Comparison of ENCODE assay signal across 32 cellular contexts in the genomic region with DNA sequence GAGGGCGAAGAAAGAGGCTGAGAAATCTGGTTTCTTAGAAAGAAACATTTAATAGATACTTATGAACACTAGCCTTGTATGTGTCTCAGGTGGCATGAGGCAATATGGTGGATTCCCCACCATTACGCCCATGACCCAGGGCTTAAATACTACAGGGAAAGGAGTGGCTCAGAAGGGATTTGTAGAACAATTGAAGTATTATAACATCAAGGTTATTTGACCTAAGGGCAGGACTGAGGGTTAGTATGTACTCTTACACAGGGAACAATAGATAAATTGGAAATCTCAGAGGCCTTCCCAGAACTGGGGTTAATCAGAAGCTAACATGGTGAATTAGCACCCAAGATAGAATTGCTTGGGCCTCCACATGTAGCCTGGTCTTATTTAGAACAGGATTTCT.
"Had no signal": no experiment of that assay in that cellular context is flagged by ENCODE, and none has a peak within 500 bp of the region (broad histone marks: within the 10 kb centered on the region; RNA-seq: fewer than 3 reads in every experiment).

No MANE protein-coding gene starts in this region.

- H3K27ac ChIP-seq: ovary, parathyroid adenoma, prostate gland, skin epidermis, spleen, suprapubic skin, testis, tibial artery, transverse colon, upper lobe of right lung, uterus had no signal

- DNase-seq: naive B cell; naive thymus-derived CD8-positive, alpha-beta T cell; nephron progenitor cell; occipital lobe; ovary; posterior cingulate gyrus; right cardiac atrium; spleen; stimulated activated CD4-positive, alpha-beta T cell treated with anti-CD3 and anti-CD28 coated beads, Interleukin-12 subunit alpha, Interleukin-12 subunit beta, amount 100 ng/mL, for 4 hours; stimulated activated CD4-positive, alpha-beta T cell treated with anti-CD3 and anti-CD28 coated beads, Interleukin-1b, Interleukin-23, amount 100 ng/mL, for 48 hours; stimulated activated CD4-positive, alpha-beta T cell treated with anti-CD3 and anti-CD28 coated beads, Interleukin-4, amount 100 ng/mL, for 1 hour; stimulated activated CD4-positive, alpha-beta T cell treated with anti-CD3 and anti-CD28 coated beads, Interleukin-4, amount 100 ng/mL, for 4 hours; stimulated activated CD8-positive, alpha-beta memory T cell treated with anti-CD3 and anti-CD28 coated beads, Interleukin-4, amount 100 ng/mL, for 48 hours; stimulated activated naive CD4-positive, alpha-beta T cell; stimulated activated naive CD8-positive, alpha-beta T cell treated with anti-CD3 and anti-CD28 coated beads, Interleukin-15, amount 100 ng/mL, for 72 hours; stimulated activated naive CD8-positive, alpha-beta T cell treated with anti-CD3 and anti-CD28 coated beads, Interleukin-15, Interleukin-2, amounts not matched to agents 100 U/mL and 50 U/mL, for 24 hours; substantia nigra; testis; tibial artery; transverse colon; upper lobe of right lung; uterus had no signal

- H2AFZ ChIP-seq: parathyroid adenoma had no signal

- H3K4me3 ChIP-seq: ovary, prostate gland, skin epidermis, smooth muscle cell, spleen, suprapubic skin, testis, tibial artery, transverse colon, upper lobe of right lung, uterus had no signal

- H3K9me3 Mint-ChIP-seq: natural killer cell treated with Interleukin-12 subunit alpha and Interleukin-12 subunit beta and Interleukin-15 and Interleukin-18, amount 100 ng/mL, for 72 hours; stimulated activated memory B cell treated with anti-CD40 and anti-IgM and Interleukin-4, amounts not matched to agents 10 μg/mL and 1 μg/mL and 100 μg/mL, for 72 hours; stimulated activated naive CD8-positive, alpha-beta T cell treated with anti-CD3 and anti-CD28 coated beads, Interleukin-15, amount 100 ng/mL, for 72 hours had no signal

- H3K36me3 ChIP-seq: ovary, prostate gland, spleen, suprapubic skin, tibial artery, transverse colon, upper lobe of right lung, uterus had no signal

- H3K27ac Mint-ChIP-seq: naive B cell; natural killer cell treated with Interleukin-12 subunit alpha and Interleukin-12 subunit beta and Interleukin-15 and Interleukin-18, amount 100 ng/mL, for 72 hours; nephron progenitor cell; stimulated activated memory B cell treated with anti-CD40 and anti-IgM and Interleukin-4, amounts not matched to agents 10 μg/mL and 1 μg/mL and 100 μg/mL, for 72 hours; stimulated activated naive CD8-positive, alpha-beta T cell treated with anti-CD3 and anti-CD28 coated beads, Interleukin-15, amount 100 ng/mL, for 72 hours; type B pancreatic cell had no signal

- H3K4me3 Mint-ChIP-seq: naive B cell; naive thymus-derived CD8-positive, alpha-beta T cell; natural killer cell treated with Interleukin-12 subunit alpha and Interleukin-12 subunit beta and Interleukin-15 and Interleukin-18, amount 100 ng/mL, for 72 hours; nephron progenitor cell; neural crest cell; stimulated activated memory B cell treated with anti-CD40 and anti-IgM and Interleukin-4, amounts not matched to agents 10 μg/mL and 1 μg/mL and 100 μg/mL, for 72 hours; stimulated activated naive CD8-positive, alpha-beta T cell treated with anti-CD3 and anti-CD28 coated beads, Interleukin-15, amount 100 ng/mL, for 72 hours; type B pancreatic cell had no signal

- H3K4me1 ChIP-seq: parathyroid adenoma, prostate gland, spleen, suprapubic skin, testis, tibial artery, transverse colon, upper lobe of right lung, uterus had no signal

- ATAC-seq: naive thymus-derived CD8-positive, alpha-beta T cell; natural killer cell treated with Interleukin-12 subunit alpha and Interleukin-12 subunit beta and Interleukin-15 and Interleukin-18, amount 100 ng/mL, for 72 hours; right cardiac atrium; sciatic nerve; stimulated activated memory B cell treated with anti-CD40 and anti-IgM and Interleukin-4, amounts not matched to agents 10 μg/mL and 1 μg/mL and 100 μg/mL, for 72 hours; stimulated activated naive CD8-positive, alpha-beta T cell treated with anti-CD3 and anti-CD28 coated beads, Interleukin-15, amount 100 ng/mL, for 72 hours; stimulated activated naive CD8-positive, alpha-beta T cell treated with anti-CD3 and anti-CD28 coated beads, Interleukin-15, Interleukin-2, amounts not matched to agents 100 U/mL and 50 U/mL, for 24 hours; upper lobe of right lung had no signal

- H3K9me3 ChIP-seq: ovary, prostate gland, spleen, suprapubic skin, testis, tibial artery, transverse colon, upper lobe of right lung, uterus had no signal

- H3K79me2 ChIP-seq: parathyroid adenoma had no signal

- H3K9ac ChIP-seq: parathyroid adenoma had no signal

- H3K36me3 Mint-ChIP-seq: naive B cell; natural killer cell treated with Interleukin-12 subunit alpha and Interleukin-12 subunit beta and Interleukin-15 and Interleukin-18, amount 100 ng/mL, for 72 hours; stimulated activated memory B cell treated with anti-CD40 and anti-IgM and Interleukin-4, amounts not matched to agents 10 μg/mL and 1 μg/mL and 100 μg/mL, for 72 hours had no signal

- H3K4me2 ChIP-seq: smooth muscle cell had no signal

- H3K27me3 ChIP-seq: ovary, suprapubic skin, testis, transverse colon, upper lobe of right lung, uterus had no signal

- H3K4me1 Mint-ChIP-seq: nephron progenitor cell; neural crest cell; stimulated activated memory B cell treated with anti-CD40 and anti-IgM and Interleukin-4, amounts not matched to agents 10 μg/mL and 1 μg/mL and 100 μg/mL, for 72 hours; stimulated activated naive CD8-positive, alpha-beta T cell treated with anti-CD3 and anti-CD28 coated beads, Interleukin-15, amount 100 ng/mL, for 72 hours had no signal
